ENCODE assay signal across 6 cellular contexts in genomic region chr1:218502383-218502782, GRCh38.
"Had no signal": no experiment of that assay in that cellular context is flagged by ENCODE, and none has a peak within 500 bp of the region (broad histone marks: within the 10 kb centered on the region; RNA-seq: fewer than 3 reads in every experiment).

No MANE protein-coding gene starts in this region.

- H3K4me3 ChIP-seq: K562 had no signal

- DNase-seq: IMR-90 had no signal

- H3K27ac Mint-ChIP-seq: IgD-negative memory B cell had no signal

- H3K36me3 Mint-ChIP-seq: IgD-negative memory B cell had no signal

- H3K27me3 Mint-ChIP-seq: IgD-negative memory B cell had no signal

- H3K27ac ChIP-seq: HL-60 had no signal

- FAIRE-seq: HepG2, HTR-8/SVneo, K562 had no signal
